Comparison of ENCODE assay signal across 1 cellular context in genomic region chr3:148937477-148937876, GRCh38.
TF ChIP-seq lines count a peak whose summit lies in the region.

No MANE protein-coding gene starts in this region.

TF ChIP-seq in H1, 55 proteins besides CTCF, POLR2A, EP300 and RAD21:
- TF ChIP-seq NRF1 (IDR thresholded peaks at IDR 0.05; ENCODE audit: low read depth, low read length) (no peak), JUND (IDR thresholded peaks at IDR 0.05; ENCODE audit: low read length) (no peak), RBBP5 (IDR thresholded peaks at IDR 0.05; ENCODE audit: borderline replicate concordance, low read depth, low read length) (no peak), BCL11A (IDR thresholded peaks at IDR 0.05; ENCODE audit: low read depth in 2 of 2, low read length in 2 of 2) (no peak), POLR2AphosphoS5 (IDR thresholded peaks at IDR 0.05; ENCODE audit: low read depth, low read length) (no peak), KDM4A (IDR thresholded peaks at IDR 0.05; ENCODE audit: low read depth, low read length, severe bottlenecking) (no peak), TBP (IDR thresholded peaks at IDR 0.05; ENCODE audit: low read depth, low read length) (no peak), CBX8 (IDR thresholded peaks at IDR 0.05; ENCODE audit: borderline replicate concordance, low read depth, low read length) (no peak), TAF1 (IDR thresholded peaks at IDR 0.05; ENCODE audit: low read depth, low read length) (no peak), SIN3A (conservative IDR thresholded peaks at IDR 0.05 in 1 of 2, IDR thresholded peaks at IDR 0.05 in 1 of 2; ENCODE audit: low read depth in 1 of 2, low read length in 2 of 2) (no peak), CHD2 (IDR thresholded peaks at IDR 0.05; ENCODE audit: low read length) (no peak), JUN (IDR thresholded peaks at IDR 0.05; ENCODE audit: low read depth, low read length) (no peak), EGR1 (IDR thresholded peaks at IDR 0.05; ENCODE audit: borderline replicate concordance, low read depth, low read length) (no peak), RNF2 (IDR thresholded peaks at IDR 0.05; ENCODE audit: borderline replicate concordance, low read depth, low read length, missing control alignments, poor library complexity, severe bottlenecking) (no peak), SP4 (IDR thresholded peaks at IDR 0.05; ENCODE audit: low read length) (no peak), KDM5A (IDR thresholded peaks at IDR 0.05; ENCODE audit: low read length) (no peak), HDAC2 (IDR thresholded peaks at IDR 0.05; ENCODE audit: borderline replicate concordance in 1 of 2, low read depth in 2 of 2, low read length in 2 of 2) (no peak), BRCA1 (IDR thresholded peaks at IDR 0.05; ENCODE audit: low read depth, low read length) (no peak)
